ENCODE assay signal across 8 cellular contexts in genomic region chr1:154479764-154480421, GRCh38. TPM values are rescaled to one million over a fixed set of nuclear protein-coding genes. Genes with fewer than 3 reads are reported as not detected.
DNase-seq lines count a peak whose midpoint lies in the region; ATAC-seq, FAIRE-seq and TF ChIP-seq lines count a peak whose summit lies in the region.

No MANE protein-coding gene starts in this region.

- H3K9me3 ChIP-seq in H1 (ENCODE audit: insufficient read depth in 2 of 2, low read depth in 1 of 2, low read length in 1 of 2), result no peaks in the 10 kb centered on the region

- H3K79me1 ChIP-seq in H1 (ENCODE audit: low read depth, low read length), result no peaks in the 10 kb centered on the region

- BruUV-seq in Calu3 (replicated peaks; lab: Mats Ljungman, UMichigan), result no TSS peak

- TF ChIP-seq RAD21 in H1 (IDR thresholded peaks at IDR 0.05 in 1 of 2, conservative IDR thresholded peaks at IDR 0.05 in 1 of 2; ENCODE audit: low read depth in 2 of 2, low read length in 2 of 2), result peak; percentile 96 to 97

- no peak for TF ChIP-seq EP300 in H1 (IDR thresholded peaks at IDR 0.05; ENCODE audit: borderline replicate concordance in 1 of 2, low read depth in 2 of 2, low read length in 2 of 2)

- no peak overlapping the region for H3K14ac ChIP-seq in H1 (ENCODE audit: insufficient read length)

- H4K5ac ChIP-seq in H1 (ENCODE audit: insufficient read length, low read depth, low read length), result no peak overlapping the region

- H3K27ac Mint-ChIP-seq in Calu3 (ENCODE audit: unreplicated experiment), result no peak overlapping the region
- no peak overlapping the region for H3K27ac Mint-ChIP-seq in stimulated activated naive CD8-positive, alpha-beta T cell treated with anti-CD3 and anti-CD28 coated beads, Interleukin-15, amount 100 ng/mL, for 72 hours

- no peaks in the 10 kb centered on the region for H4K20me1 ChIP-seq in H1 (replicated peaks in 1 of 2; ENCODE audit: control insufficient read depth in 1 of 2, insufficient read depth in 2 of 2, low read length in 2 of 2)

- no peak overlapping the region for H2BK120ac ChIP-seq in H1 (replicated peaks; ENCODE audit: low read depth, low read length)

- H3K4me3 Mint-ChIP-seq in Calu3 (ENCODE audit: low read depth, unreplicated experiment), result no peak overlapping the region
- no peak overlapping the region for H3K4me3 Mint-ChIP-seq in stimulated activated naive CD8-positive, alpha-beta T cell treated with anti-CD3 and anti-CD28 coated beads, Interleukin-15, amount 100 ng/mL, for 72 hours

- no peak overlapping the region for H4K8ac ChIP-seq in H1 (ENCODE audit: extremely low read depth, insufficient read depth, low read length)

- H3K4me1 Mint-ChIP-seq in Calu3 (ENCODE audit: low read depth, unreplicated experiment), result peaks cover 30% of the 10 kb centered on the region
- H3K4me1 Mint-ChIP-seq in stimulated activated naive CD8-positive, alpha-beta T cell treated with anti-CD3 and anti-CD28 coated beads, Interleukin-15, amount 100 ng/mL, for 72 hours, result peaks cover 23% of the 10 kb centered on the region

- H2BK20ac ChIP-seq in H1 (ENCODE audit: low read length), result no peak overlapping the region

- H2AFZ ChIP-seq in H1 (ENCODE audit: low read length), result no peak overlapping the region

- intact Hi-C loops in Calu3 (cut with micrococcal nuclease; ENCODE audit: unreplicated experiment), result loop anchor here (2.0 to 5.0 kb wide), 2 partner anchors 67 to 282 kb away; no protein-coding TSS in a partner anchor

- ATAC-seq in stimulated activated naive CD8-positive, alpha-beta T cell treated with anti-CD3 and anti-CD28 coated beads, Interleukin-15, amount 100 ng/mL, for 72 hours, result peak; percentile 89
- ATAC-seq in GM18867 (IDR thresholded peaks at IDR 0.05; ENCODE audit: unreplicated experiment), result no peak

- H3K27me3 ChIP-seq in H1 (replicated peaks in 1 of 4; ENCODE audit: control insufficient read depth in 3 of 4, extremely low read depth in 1 of 4, insufficient read depth in 3 of 4, low read length in 3 of 4), result no peaks in the 10 kb centered on the region

- no peak overlapping the region for H2BK15ac ChIP-seq in H1 (ENCODE audit: low read length)

- H3K56ac ChIP-seq in H1 (replicated peaks; ENCODE audit: insufficient read length, low read depth, low read length), result no peak overlapping the region

- H3K36me3 ChIP-seq in H1 (ENCODE audit: control insufficient read depth in 2 of 4, insufficient read depth in 4 of 4, low read length in 3 of 4), result no peaks in the 10 kb centered on the region

- no peak overlapping the region for H2BK12ac ChIP-seq in H1 (ENCODE audit: low read depth, low read length)

- H3K4me2 ChIP-seq in H1 (ENCODE audit: insufficient read depth in 1 of 2, low read depth in 2 of 2, low read length in 2 of 2), result no peak overlapping the region

- no peak overlapping the region for H3K27ac ChIP-seq in H1 (ENCODE audit: low read depth, low read length)

- DNase-seq in Calu3 (peak; percentile 88), HPDE6-E6E7 (ENCODE audit: extremely low spot score) (peak; percentile 74), NCI-H82 (lab: John Stamatoyannopoulos, UW) (peak; percentile 89), H1 (ENCODE audit: low read depth in 1 of 2, low spot score in 2 of 2) (peak in 1 of 2 experiments; percentile 78), middle frontal gyrus (ENCODE audit: extremely low spot score, low spot score) (peak; percentile 84)
- DNase-seq in activated CD4-positive, alpha-beta T cell treated with anti-CD3 and anti-CD28 coated beads, Interleukin-2, amount 50 U/mL, for 48 hours, result peak; percentile 47 to 66
- DNase-seq in stimulated activated naive CD8-positive, alpha-beta T cell treated with anti-CD3 and anti-CD28 coated beads, Interleukin-15, amount 100 ng/mL, for 72 hours, result peak; percentile 68 to 71

- peaks cover 4% of the 10 kb centered on the region for H3K36me3 Mint-ChIP-seq in Calu3 (ENCODE audit: insufficient read depth, unreplicated experiment)

- no peak overlapping the region for H3K18ac ChIP-seq in H1 (ENCODE audit: extremely low read depth, low read length)

- H3K9ac ChIP-seq in H1 (replicated peaks in 1 of 4; ENCODE audit: extremely low read depth in 1 of 4, low read depth in 3 of 4, low read length in 3 of 4), result no peak overlapping the region

- no peaks in the 10 kb centered on the region for H3K79me2 ChIP-seq in H1 (ENCODE audit: control insufficient read depth in 1 of 2, insufficient read depth in 2 of 2, low read length in 2 of 2)

- no peak overlapping the region for H3K23ac ChIP-seq in H1 (ENCODE audit: insufficient read length)

- H3K9me3 Mint-ChIP-seq in Calu3 (ENCODE audit: low read depth, unreplicated experiment), result no peaks in the 10 kb centered on the region
- no peaks in the 10 kb centered on the region for H3K9me3 Mint-ChIP-seq in stimulated activated naive CD8-positive, alpha-beta T cell treated with anti-CD3 and anti-CD28 coated beads, Interleukin-15, amount 100 ng/mL, for 72 hours

- POLR2A ChIA-PET in H1 (lab: Charles Lee; ENCODE audit: partially characterized antibody), result interaction anchor here (1.0 to 1.4 kb wide), 4 partner anchors 73 to 98 kb away, joined by 3 read pairs; partner anchors contain the start of gene CHRNB2

- no peak overlapping the region for H2BK5ac ChIP-seq in H1 (ENCODE audit: low read depth, low read length)

- H3K4me1 ChIP-seq in H1 (replicated peaks in 1 of 4; ENCODE audit: control insufficient read depth in 3 of 4, insufficient read depth in 4 of 4, low read length in 3 of 4), result no peaks in the 10 kb centered on the region; a peak in 1 of 7 replicates

- WGBS in H1 (ENCODE audit: extremely low coverage in 1 of 2, insufficient coverage in 1 of 2, insufficient read length in 1 of 2, insufficient replicate concordance in 2 of 2, low coverage in 1 of 2, low lambda C conversion rate in 2 of 2, missing lambda C conversion rate in 1 of 2), 2 experiments, result 41% methylated on average over 9 of the region's 9 CpGs; no CpG with 5 or more reads in 1 of the 2 experiments

- peaks cover 12% of the 10 kb centered on the region for H3K27me3 Mint-ChIP-seq in Calu3 (ENCODE audit: unreplicated experiment)
- no peaks in the 10 kb centered on the region for H3K27me3 Mint-ChIP-seq in stimulated activated naive CD8-positive, alpha-beta T cell treated with anti-CD3 and anti-CD28 coated beads, Interleukin-15, amount 100 ng/mL, for 72 hours

- H3K4me3 ChIP-seq in H1 (ENCODE audit: extremely low read depth in 1 of 4, insufficient read depth in 2 of 4, low read depth in 3 of 4, low read length in 4 of 4), result no peak overlapping the region

- no peak overlapping the region for H4K91ac ChIP-seq in H1 (replicated peaks; ENCODE audit: insufficient read length, low read length)

- H3K4ac ChIP-seq in H1 (replicated peaks; ENCODE audit: insufficient read length, low read depth, low read length), result no peak overlapping the region

- no peak for TF ChIP-seq POLR2A in H1 (IDR thresholded peaks at IDR 0.05; ENCODE audit: control extremely low read depth in 1 of 2, low read depth in 2 of 2, low read length in 2 of 2)

- peak; percentile 83 for FAIRE-seq in H1 (lab: Jason Lieb, UNC)

- CTCF ChIA-PET in Calu3 (lab: Charles Lee) (interaction anchor here (0.6 to 3.1 kb wide), 15 partner anchors 12 to 516 kb away, joined by 3 to 35 read pairs (median 3); no protein-coding TSS in a partner anchor), H1 (lab: Charles Lee; ENCODE audit: partially characterized antibody) (interaction anchor here (0.6 to 7.5 kb wide), 40 partner anchors 8 to 540 kb away, joined by 3 to 117 read pairs (median 4); partner anchors contain the start of gene SHE)

- peak; percentile 82 for TF ChIP-seq CTCF in Calu3 (IDR thresholded peaks at IDR 0.05; ENCODE audit: unreplicated experiment)
- TF ChIP-seq CTCF in H1 (IDR thresholded peaks at IDR 0.05; ENCODE audit: control extremely low read depth in 1 of 3, insufficient read depth in 1 of 3, low read depth in 1 of 3, low read length in 3 of 3), result peak; percentile 35 to 89 (median 84)

- no peaks in the 10 kb centered on the region for H3K23me2 ChIP-seq in H1 (ENCODE audit: low read depth, low read length)

- no peak overlapping the region for H2AK5ac ChIP-seq in H1 (ENCODE audit: low read depth, low read length)

TF ChIP-seq in H1, 55 proteins besides CTCF, POLR2A, EP300 and RAD21:
- peak; percentile 18; the same call in 1 of the 2 replicates for TF ChIP-seq MAFK (IDR thresholded peaks at IDR 0.05; ENCODE audit: low read depth, low read length)
- no peak for TF ChIP-seq CHD2 (IDR thresholded peaks at IDR 0.05; ENCODE audit: low read length)
TF ChIP-seq in H1: peak in this region for 1.

RNA-seq across cellular contexts. Expression of gene TDRD10, which starts 22.1 kb away (rescaled TPM):
- not detected in 2 replicates for total RNA-seq in Calu3 (2022)
- 0.15 TPM in 1 of 2 replicates, not detected in the other for total RNA-seq in H1 (2021; fragmentation: NEBNext Ultra II Directional; extraction: Animal tissue kit (Norgen Biotek cat#: 25700))
- polyA plus RNA-seq in H1 (2011; rRNA removed), result 0.27 and 0.30 TPM in 2 replicates
- polyA plus RNA-seq in H1 (2011; cell fraction: cytosol; rRNA removed), result 0.25 TPM
- 0.67 TPM for polyA plus RNA-seq in H1 (2011; cell fraction: nucleus; rRNA removed)
- polyA plus RNA-seq in H1 (2012, experiment 1 of 2), result 0.13 to 0.41 TPM (median 0.41 TPM) in 3 of 4 replicates, not detected in the other
- 0.08 TPM for polyA plus RNA-seq in H1 (2012, experiment 2 of 2)
- polyA plus RNA-seq in H1 (2013, experiment 1 of 2), result 0.08 TPM
- 0.26 TPM for polyA plus RNA-seq in H1 (2013, experiment 2 of 2)
- 0.17 TPM in 1 of 2 replicates, not detected in the other for polyA minus RNA-seq in H1 (2011; rRNA and poly(A)+ RNA removed)
- not detected for polyA minus RNA-seq in H1 (2011; cell fraction: cytosol; rRNA and poly(A)+ RNA removed)
- not detected for polyA minus RNA-seq in H1 (2011; cell fraction: nucleus; rRNA and poly(A)+ RNA removed)

RNA-seq across cellular contexts. Expression of gene SHE, which starts 22.3 kb away (rescaled TPM):
- not detected in 2 replicates for total RNA-seq in Calu3 (2022)
- total RNA-seq in H1 (2021; fragmentation: NEBNext Ultra II Directional; extraction: Animal tissue kit (Norgen Biotek cat#: 25700)), result 0.29 and 0.45 TPM in 2 replicates
- polyA plus RNA-seq in H1 (2011; rRNA removed), result 0.28 and 0.44 TPM in 2 replicates
- 0.35 TPM for polyA plus RNA-seq in H1 (2011; cell fraction: cytosol; rRNA removed)
- 0.34 TPM for polyA plus RNA-seq in H1 (2011; cell fraction: nucleus; rRNA removed)
- 0.27 to 0.52 TPM (median 0.35 TPM) in 4 replicates for polyA plus RNA-seq in H1 (2012, experiment 1 of 2)
- polyA plus RNA-seq in H1 (2012, experiment 2 of 2), result 0.22 TPM
- 0.39 TPM for polyA plus RNA-seq in H1 (2013, experiment 1 of 2)
- 0.40 TPM for polyA plus RNA-seq in H1 (2013, experiment 2 of 2)
- 0.35 and 0.37 TPM in 2 replicates for polyA minus RNA-seq in H1 (2011; rRNA and poly(A)+ RNA removed)
- 0.15 TPM for polyA minus RNA-seq in H1 (2011; cell fraction: cytosol; rRNA and poly(A)+ RNA removed)
- 0.40 TPM for polyA minus RNA-seq in H1 (2011; cell fraction: nucleus; rRNA and poly(A)+ RNA removed)
